In the genomic region with DNA sequence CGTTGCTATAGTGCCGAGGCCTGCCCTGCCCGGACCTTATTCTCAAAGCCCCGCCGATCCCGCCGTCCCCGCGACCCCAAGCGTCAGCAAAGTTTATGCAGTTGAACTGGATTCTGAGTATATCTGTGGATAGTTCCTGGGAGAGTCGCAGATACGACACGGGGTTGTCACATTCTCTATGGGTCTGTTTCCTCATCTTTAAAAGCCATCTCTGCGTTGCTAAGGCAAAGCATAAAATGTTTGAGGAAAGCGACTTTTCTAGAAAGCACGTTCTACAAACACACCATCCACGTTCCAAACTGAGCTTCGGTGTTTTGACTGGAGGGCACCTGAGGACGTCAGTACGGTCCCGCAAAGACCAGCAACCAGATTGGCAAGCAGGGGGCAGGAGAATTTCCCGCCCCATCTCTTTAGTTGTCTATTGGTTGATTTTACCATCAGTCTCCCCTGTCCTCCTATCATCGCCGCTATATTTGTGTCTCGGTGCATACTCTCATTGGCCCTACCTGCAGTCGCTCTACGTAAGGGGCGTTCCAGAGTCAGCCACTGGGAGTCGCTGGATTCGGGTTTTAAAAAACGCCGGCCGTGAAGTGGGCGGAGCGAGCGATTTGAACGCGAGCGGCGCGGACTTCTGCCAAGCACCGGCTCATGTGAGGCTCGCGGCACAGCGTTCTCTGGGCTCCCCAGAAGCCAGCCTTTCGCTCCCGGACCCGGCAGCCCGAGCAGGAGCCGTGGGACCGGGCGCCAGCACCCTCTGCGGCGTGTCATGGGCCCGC, we compare ENCODE assay signal across 8 cellular contexts. TPM values are rescaled to one million over a fixed set of nuclear protein-coding genes. Genes with fewer than 3 reads are reported as not detected.
A peak's percentile ranks its signal among the peaks of the same experiment; 100 is the strongest.
DNase-seq lines count a peak whose midpoint lies in the region; ATAC-seq and TF ChIP-seq lines count a peak whose summit lies in the region.

CENPA (plus strand) TSS at position 626 of the 776 bp plus-strand sequence; CDS start at position 767, 141 bp downstream.

- TF ChIP-seq CTCF in BJ (IDR thresholded peaks at IDR 0.05; ENCODE audit: insufficient read depth, low read depth, low read length) (0 out of 2 replicates have a peak, but pooled peaks have one; percentile 15), colonic mucosa (IDR thresholded peaks at IDR 0.05) (no peak)

- H3K27me3 ChIP-seq in BJ (ENCODE audit: control insufficient read depth, insufficient read depth, low read length) = no peaks in the 10 kb centered on the region
- no peaks in the 10 kb centered on the region for H3K27me3 ChIP-seq in colonic mucosa
- no peaks in the 10 kb centered on the region for H3K27me3 ChIP-seq in layer of hippocampus (ENCODE audit: control insufficient read depth, insufficient read depth, low read length)

- H3K36me3 ChIP-seq in BJ (ENCODE audit: control insufficient read depth, insufficient read depth, low read length) = peaks cover 4% of the 10 kb centered on the region; the same call in 1 of the 2 replicates
- no peaks in the 10 kb centered on the region for H3K36me3 ChIP-seq in colonic mucosa

- no peak within 1 kb of the TSS for H3K27ac ChIP-seq in colonic mucosa
- H3K27ac ChIP-seq in layer of hippocampus (ENCODE audit: low read depth, low read length) = peak within 1 kb of the TSS; percentile 49

- CTCF ChIA-PET in BJ (lab: Yijun Ruan, JAX) = interaction anchor here (0.9 kb wide), 1 partner anchor 10 kb away, joined by 3 read pairs; no protein-coding TSS in a partner anchor

- no peaks in the 10 kb centered on the region for H3K4me1 ChIP-seq in colonic mucosa

- intact Hi-C loops in colonic mucosa (cut with DNase I) = no loop called here

- H3K4me3 ChIP-seq in BJ (ENCODE audit: low read depth, low read length) (peak within 1 kb of the TSS; percentile 66), colonic mucosa (peak within 1 kb of the TSS; percentile 98)

- H3K9me3 ChIP-seq in colonic mucosa = no peaks in the 10 kb centered on the region

- peak; percentile 99 for DNase-seq in BJ (ENCODE audit: low read depth)
- DNase-seq in GM19240 (ENCODE audit: insufficient read length, low spot score) = peak; percentile 99
- DNase-seq in NCI-H526 (lab: John Stamatoyannopoulos, UW) = peak; percentile 99
- DNase-seq in activated CD4-positive, alpha-beta T cell treated with anti-CD3 and anti-CD28 coated beads for 48 hours = peak; percentile 97
- DNase-seq in colonic mucosa = peak; percentile 98
- peak; percentile 88 to 89 for DNase-seq in stimulated activated CD4-positive, alpha-beta T cell treated with anti-CD3 and anti-CD28 coated beads, Interleukin-1b, Interleukin-23, amount 100 ng/mL, for 4 hours (ENCODE audit: low read depth in 2 of 2)

- peak within 1 kb of the TSS; percentile 51 to 68 for H3K9ac ChIP-seq in colonic mucosa (ENCODE audit: low read depth in 2 of 2, low read length in 2 of 2)

- peak; percentile 99 for ATAC-seq in HG03460 (IDR thresholded peaks at IDR 0.05; ENCODE audit: unreplicated experiment)

- POLR2A ChIA-PET in BJ (lab: Charles Lee) = no interaction called here

RNA-seq across cellular contexts. Expression of gene CENPA, which starts in this region (rescaled TPM):
- polyA plus RNA-seq in BJ (2011; rRNA removed) = 14.7 and 18.9 TPM in 2 replicates
- 5.7 and 6.0 TPM in 2 replicates for polyA minus RNA-seq in BJ (2011; rRNA and poly(A)+ RNA removed)
- 10 to 100 TPM in 1 of 2 donors, 1 to 10 TPM in 1; 6.5 to 22.7 TPM for total RNA-seq in colonic mucosa
